In genomic region chr14:61662001-61662400, GRCh38 we compare ENCODE assay signal across 8 cellular contexts. TPM values are rescaled to one million over a fixed set of nuclear protein-coding genes. Genes with fewer than 3 reads are reported as not detected.
A peak's percentile ranks its signal among the peaks of the same experiment; 100 is the strongest.
DNase-seq lines count a peak whose midpoint lies in the region; ATAC-seq and TF ChIP-seq lines count a peak whose summit lies in the region.

No MANE protein-coding gene starts in this region.

- no peaks in the 10 kb centered on the region for H3K27me3 ChIP-seq in tibial artery
- no peaks in the 10 kb centered on the region for H3K27me3 ChIP-seq in heart left ventricle

- H3K4me1 ChIP-seq in tibial artery (peaks cover 0 to 30% (median 16%) of the 10 kb centered on the region in 4 donors), heart left ventricle (peaks cover 0 to 47% (median 3%) of the 10 kb centered on the region in 12 donors)

- H3K9me3 ChIP-seq in tibial artery (no peaks in the 10 kb centered on the region), heart left ventricle (no peaks in the 10 kb centered on the region)

- no peak for DNase-seq in activated CD8-positive, alpha-beta memory T cell treated with anti-CD3 and anti-CD28 coated beads, Interleukin-2, amount 10 ng/mL, durations not matched to agents 7 days and 5 days
- no peak for DNase-seq in activated CD8-positive, alpha-beta memory T cell treated with anti-CD3 and anti-CD28 coated beads, Interleukin-2, amount 50 U/mL, for 4 hours
- DNase-seq in coronary artery (ENCODE audit: low spot score) (no peak), tibial artery (no peak), NCI-H146 (lab: John Stamatoyannopoulos, UW) (no peak), hepatic stellate cell (ENCODE audit: low spot score) (no peak), heart left ventricle (no peak)

- H3K27ac Mint-ChIP-seq in activated CD8-positive, alpha-beta memory T cell treated with anti-CD3 and anti-CD28 coated beads, Interleukin-2, amount 10 ng/mL, durations not matched to agents 7 days and 5 days: peak overlapping the region; percentile 96

- TF ChIP-seq CTCF in coronary artery (IDR thresholded peaks at IDR 0.05) (no peak), tibial artery (IDR thresholded peaks at IDR 0.05) (no peak), heart left ventricle (IDR thresholded peaks at IDR 0.05) (no peak)

- CTCF ChIA-PET in activated CD8-positive, alpha-beta memory T cell treated with anti-CD3 and anti-CD28 coated beads, Interleukin-2, amount 10 ng/mL, durations not matched to agents 7 days and 5 days (lab: Charles Lee): interaction anchor here (0.7 to 3.0 kb wide), 8 partner anchors 16 to 207 kb away, joined by 3 to 10 read pairs (median 3); partner anchors contain the start of gene HIF1A

- peaks cover 71% of the 10 kb centered on the region for H3K4me1 Mint-ChIP-seq in activated CD8-positive, alpha-beta memory T cell treated with anti-CD3 and anti-CD28 coated beads, Interleukin-2, amount 10 ng/mL, durations not matched to agents 7 days and 5 days

- H3K4me3 ChIP-seq in coronary artery: peak overlapping the region; percentile 23
- no peak overlapping the region for H3K4me3 ChIP-seq in tibial artery
- peak overlapping the region in 1 of 12 donors; percentile 6 for H3K4me3 ChIP-seq in heart left ventricle

- H3K4me3 Mint-ChIP-seq in activated CD8-positive, alpha-beta memory T cell treated with anti-CD3 and anti-CD28 coated beads, Interleukin-2, amount 10 ng/mL, durations not matched to agents 7 days and 5 days: peak overlapping the region; percentile 65

- TF ChIP-seq POLR2A in heart left ventricle (IDR thresholded peaks at IDR 0.05): no peak

- intact Hi-C loops in tibial artery (cut with DNase I; ENCODE audit: low total_unique reads) (no loop called here), heart left ventricle (cut with DNase I) (no loop called here)

- peak; percentile 13 for ATAC-seq in activated CD8-positive, alpha-beta memory T cell treated with anti-CD3 and anti-CD28 coated beads, Interleukin-2, amount 10 ng/mL, durations not matched to agents 7 days and 5 days
- ATAC-seq in HG03442 (IDR thresholded peaks at IDR 0.05; ENCODE audit: unreplicated experiment): peak; percentile 1
- ATAC-seq in heart left ventricle: no peak

- peaks cover 21% of the 10 kb centered on the region for H3K36me3 Mint-ChIP-seq in activated CD8-positive, alpha-beta memory T cell treated with anti-CD3 and anti-CD28 coated beads, Interleukin-2, amount 10 ng/mL, durations not matched to agents 7 days and 5 days

- WGBS in heart left ventricle, 4 donors: 84 to 87% (median 86%) methylated on average over 4 of the region's 4 CpGs

- H3K9me3 Mint-ChIP-seq in activated CD8-positive, alpha-beta memory T cell treated with anti-CD3 and anti-CD28 coated beads, Interleukin-2, amount 10 ng/mL, durations not matched to agents 7 days and 5 days (ENCODE audit: low read depth): no peaks in the 10 kb centered on the region

- peak overlapping the region in 1 of 2 donors; percentile 56 for H3K27ac ChIP-seq in coronary artery
- H3K27ac ChIP-seq in tibial artery: peak overlapping the region; percentile 44 to 61
- peak overlapping the region in 3 of 12 donors; percentile 18 to 91 (median 39) for H3K27ac ChIP-seq in heart left ventricle

- no peaks in the 10 kb centered on the region for H3K36me3 ChIP-seq in tibial artery
- H3K36me3 ChIP-seq in heart left ventricle: no peaks in the 10 kb centered on the region

- no peaks in the 10 kb centered on the region for H3K27me3 Mint-ChIP-seq in activated CD8-positive, alpha-beta memory T cell treated with anti-CD3 and anti-CD28 coated beads, Interleukin-2, amount 10 ng/mL, durations not matched to agents 7 days and 5 days

RNA-seq across cellular contexts. Expression of gene HIF1A, which starts 33.3 kb away (rescaled TPM):
- total RNA-seq in activated CD8-positive, alpha-beta memory T cell treated with anti-CD3 and anti-CD28 coated beads, Interleukin-2, amount 10 ng/mL, durations not matched to agents 7 days and 5 days: 100 to 1,000 TPM; 134 to 158 TPM
- total RNA-seq in heart left ventricle: 100 to 1,000 TPM in 1 of 9 donors, 10 to 100 TPM in 8; 52.4 to 157 (median 72.8) TPM
- polyA plus RNA-seq in heart left ventricle: 10 to 100 TPM; 12.8 to 76.3 TPM

Comparison
In these comparisons a context has a peak if more than half of its experiments do, and no peak if none do; other contexts are left out.
1. ATAC-seq: peak in activated CD8-positive, alpha-beta memory T cell treated with anti-CD3 and anti-CD28 coated beads, Interleukin-2, amount 10 ng/mL, durations not matched to agents 7 days and 5 days (single experiment) and HG03442 (single experiment); none in heart left ventricle (0 of 4).